Comparison of ENCODE assay signal across 8 cellular contexts in genomic region chr3:128123231-128123537, GRCh38. TPM values are rescaled to one million over a fixed set of nuclear protein-coding genes. Genes with fewer than 3 reads are reported as not detected.
DNase-seq lines count a peak whose midpoint lies in the region; ATAC-seq, FAIRE-seq and TF ChIP-seq lines count a peak whose summit lies in the region.

No MANE protein-coding gene starts in this region.

- H3K9me3 ChIP-seq in iPS-18c (ENCODE audit: control insufficient read depth, insufficient read depth, low read length) (no peaks in the 10 kb centered on the region), thoracic aorta (no peaks in the 10 kb centered on the region)

- no peak for DNase-seq in activated T-cell treated with anti-CD3 and anti-CD28 coated beads, Interleukin-2, amount 50 U/mL, for 72 hours
- DNase-seq in activated T-cell treated with anti-CD3 and anti-CD28 coated beads, Interleukin-2, amount 50 U/mL, for 48 hours, result no peak
- no peak for DNase-seq in activated CD8-positive, alpha-beta T cell treated with anti-CD3 and anti-CD28 coated beads, Interleukin-2, amount 10 ng/mL, durations not matched to agents 7 days and 5 days
- DNase-seq in thoracic aorta (ENCODE audit: low spot score) (no peak), urothelium cell line (ENCODE audit: low spot score) (no peak), HEK293T (ENCODE audit: extremely low spot score) (no peak), NCI-H1417 (lab: John Stamatoyannopoulos, UW) (no peak)

- FAIRE-seq in urothelium cell line (lab: Jason Lieb, UNC), result no peak

- H3K27ac ChIP-seq in thoracic aorta, result peak overlapping the region in 1 of 2 donors; percentile 50

- H3K36me3 ChIP-seq in thoracic aorta, result no peaks in the 10 kb centered on the region

- H3K9me3 Mint-ChIP-seq in activated T-cell treated with anti-CD3 and anti-CD28 coated beads, Interleukin-2, amount 50 U/mL, for 72 hours, result peaks cover 3 to 6% of the 10 kb centered on the region in 2 donors
- no peaks in the 10 kb centered on the region for H3K9me3 Mint-ChIP-seq in activated CD8-positive, alpha-beta T cell treated with anti-CD3 and anti-CD28 coated beads, Interleukin-2, amount 10 ng/mL, durations not matched to agents 7 days and 5 days (ENCODE audit: insufficient read depth)

- peak overlapping the region; percentile 98 for H3K27ac Mint-ChIP-seq in activated T-cell treated with anti-CD3 and anti-CD28 coated beads, Interleukin-2, amount 50 U/mL, for 72 hours
- H3K27ac Mint-ChIP-seq in activated CD8-positive, alpha-beta T cell treated with anti-CD3 and anti-CD28 coated beads, Interleukin-2, amount 10 ng/mL, durations not matched to agents 7 days and 5 days, result peak overlapping the region; percentile 94

- CTCF ChIA-PET in activated CD8-positive, alpha-beta T cell treated with anti-CD3 and anti-CD28 coated beads, Interleukin-2, amount 10 ng/mL, durations not matched to agents 7 days and 5 days (lab: Charles Lee), result interaction anchor here (1.0 to 4.2 kb wide), 10 partner anchors 9 to 495 kb away, joined by 3 to 38 read pairs (median 6); no protein-coding TSS in a partner anchor
- CTCF ChIA-PET in HEK293T (lab: Yijun Ruan, JAX), result interaction anchor here (1.1 to 1.7 kb wide), 2 partner anchors 10 to 28 kb away, joined by 4 to 10 read pairs; no protein-coding TSS in a partner anchor

- TF ChIP-seq CTCF in thoracic aorta (IDR thresholded peaks at IDR 0.05), result no peak

- H3K36me3 Mint-ChIP-seq in activated T-cell treated with anti-CD3 and anti-CD28 coated beads, Interleukin-2, amount 50 U/mL, for 72 hours (ENCODE audit: insufficient read depth in 2 of 2), result peaks cover 3 to 13% of the 10 kb centered on the region in 2 donors
- H3K36me3 Mint-ChIP-seq in activated CD8-positive, alpha-beta T cell treated with anti-CD3 and anti-CD28 coated beads, Interleukin-2, amount 10 ng/mL, durations not matched to agents 7 days and 5 days (ENCODE audit: low read depth), result peaks cover 17% of the 10 kb centered on the region

- H3K4me1 Mint-ChIP-seq in activated T-cell treated with anti-CD3 and anti-CD28 coated beads, Interleukin-2, amount 50 U/mL, for 72 hours (ENCODE audit: low read depth), result peaks cover 38% of the 10 kb centered on the region
- H3K4me1 Mint-ChIP-seq in activated CD8-positive, alpha-beta T cell treated with anti-CD3 and anti-CD28 coated beads, Interleukin-2, amount 10 ng/mL, durations not matched to agents 7 days and 5 days (ENCODE audit: low read depth), result peaks cover 22% of the 10 kb centered on the region

- POLR2A ChIA-PET in activated CD8-positive, alpha-beta T cell treated with anti-CD3 and anti-CD28 coated beads, Interleukin-2, amount 10 ng/mL, durations not matched to agents 7 days and 5 days (lab: Charles Lee), result interaction anchor here (1.0 to 2.3 kb wide), 6 partner anchors 9 to 71 kb away, joined by 3 to 13 read pairs (median 8); partner anchors contain the start of genes EEFSEC and SEC61A1
- POLR2A ChIA-PET in HEK293T (lab: Yijun Ruan, JAX), result interaction anchor here (0.8 to 2.0 kb wide), 12 partner anchors 9 to 44 kb away, joined by 3 to 18 read pairs (median 5); partner anchors contain the start of gene EEFSEC

- H3K4me3 ChIP-seq in iPS-18c (ENCODE audit: insufficient read depth, low read depth, low read length), result peak overlapping the region; percentile 100
- H3K4me3 ChIP-seq in thoracic aorta, result peak overlapping the region; percentile 74

- H3K4me3 Mint-ChIP-seq in activated T-cell treated with anti-CD3 and anti-CD28 coated beads, Interleukin-2, amount 50 U/mL, for 72 hours, result peak overlapping the region; percentile 100
- peak overlapping the region; percentile 98 for H3K4me3 Mint-ChIP-seq in activated CD8-positive, alpha-beta T cell treated with anti-CD3 and anti-CD28 coated beads, Interleukin-2, amount 10 ng/mL, durations not matched to agents 7 days and 5 days

- H3K27me3 ChIP-seq in thoracic aorta (replicated peaks; ENCODE audit: insufficient read depth), result no peaks in the 10 kb centered on the region

- H3K4me1 ChIP-seq in thoracic aorta (ENCODE audit: control insufficient read depth in 1 of 2, low read depth in 2 of 2), result peaks cover 10 to 11% of the 10 kb centered on the region in 2 donors

- no peak for ATAC-seq in activated T-cell treated with anti-CD3 and anti-CD28 coated beads, Interleukin-2, amount 50 U/mL, for 72 hours (replicated peaks in 1 of 2)
- no peak for ATAC-seq in activated CD8-positive, alpha-beta T cell treated with anti-CD3 and anti-CD28 coated beads, Interleukin-2, amount 10 ng/mL, durations not matched to agents 7 days and 5 days
- no peak for ATAC-seq in thoracic aorta (ENCODE audit: insufficient number of reproducible peaks, low FRiP score, low read depth)

- no peaks in the 10 kb centered on the region for H3K27me3 Mint-ChIP-seq in activated T-cell treated with anti-CD3 and anti-CD28 coated beads, Interleukin-2, amount 50 U/mL, for 72 hours (ENCODE audit: low read depth)
- no peaks in the 10 kb centered on the region for H3K27me3 Mint-ChIP-seq in activated CD8-positive, alpha-beta T cell treated with anti-CD3 and anti-CD28 coated beads, Interleukin-2, amount 10 ng/mL, durations not matched to agents 7 days and 5 days (ENCODE audit: low read depth)

TF ChIP-seq in HEK293T, 16 proteins besides CTCF, POLR2A, EP300 and RAD21:
- TF ChIP-seq, protein P1, sequence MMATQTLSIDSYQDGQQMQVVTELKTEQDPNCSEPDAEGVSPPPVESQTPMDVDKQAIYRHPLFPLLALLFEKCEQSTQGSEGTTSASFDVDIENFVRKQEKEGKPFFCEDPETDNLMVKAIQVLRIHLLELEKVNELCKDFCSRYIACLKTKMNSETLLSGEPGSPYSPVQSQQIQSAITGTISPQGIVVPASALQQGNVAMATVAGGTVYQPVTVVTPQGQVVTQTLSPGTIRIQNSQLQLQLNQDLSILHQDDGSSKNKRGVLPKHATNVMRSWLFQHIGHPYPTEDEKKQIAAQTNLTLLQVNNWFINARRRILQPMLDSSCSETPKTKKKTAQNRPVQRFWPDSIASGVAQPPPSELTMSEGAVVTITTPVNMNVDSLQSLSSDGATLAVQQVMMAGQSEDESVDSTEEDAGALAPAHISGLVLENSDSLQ (IDR thresholded peaks at IDR 0.05), result no peak
- TF ChIP-seq ZNF384 (IDR thresholded peaks at IDR 0.05), result no peak
- TF ChIP-seq FOXA1 (IDR thresholded peaks at IDR 0.05), result no peak
- TF ChIP-seq TARDBP (IDR thresholded peaks at IDR 0.05), result no peak
- no peak for TF ChIP-seq SUZ12 (IDR thresholded peaks at IDR 0.05)
- TF ChIP-seq ELF4 (IDR thresholded peaks at IDR 0.05), result no peak
- TF ChIP-seq L3MBTL2 (conservative IDR thresholded peaks at IDR 0.05), result no peak
- TF ChIP-seq SP1 (IDR thresholded peaks at IDR 0.05), result no peak
- no peak for TF ChIP-seq HDGF (IDR thresholded peaks at IDR 0.05; ENCODE audit: borderline replicate concordance)
- no peak for TF ChIP-seq NFRKB (IDR thresholded peaks at IDR 0.05)
- no peak for TF ChIP-seq CTBP1 (IDR thresholded peaks at IDR 0.05; ENCODE audit: borderline replicate concordance)
- TF ChIP-seq FOXK2 (IDR thresholded peaks at IDR 0.05), result no peak
- TF ChIP-seq BHLHE40 (IDR thresholded peaks at IDR 0.05; ENCODE audit: borderline replicate concordance), result no peak
- TF ChIP-seq ARNT (IDR thresholded peaks at IDR 0.05), result no peak
- TF ChIP-seq LEF1 (IDR thresholded peaks at IDR 0.05; ENCODE audit: borderline replicate concordance), result no peak
- no peak for TF ChIP-seq FOXM1 (IDR thresholded peaks at IDR 0.05; ENCODE audit: borderline replicate concordance)

RNA-seq across cellular contexts. Expression of gene RUVBL1, which starts 0.4 kb away (rescaled TPM):
- total RNA-seq in activated T-cell treated with anti-CD3 and anti-CD28 coated beads, Interleukin-2, amount 50 U/mL, for 72 hours, result 10 to 100 TPM; 39.7 to 50.4 TPM
- 10 to 100 TPM; 57.3 to 57.4 TPM for total RNA-seq in activated CD8-positive, alpha-beta T cell treated with anti-CD3 and anti-CD28 coated beads, Interleukin-2, amount 10 ng/mL, durations not matched to agents 7 days and 5 days
- 10 to 100 TPM; 14.1 to 18.6 TPM for total RNA-seq in thoracic aorta

RNA-seq across cellular contexts. Expression of gene EEFSEC, which starts 30.1 kb away (rescaled TPM):
- total RNA-seq in activated T-cell treated with anti-CD3 and anti-CD28 coated beads, Interleukin-2, amount 50 U/mL, for 72 hours, result 10 to 100 TPM; 15.7 to 17.2 TPM
- total RNA-seq in activated CD8-positive, alpha-beta T cell treated with anti-CD3 and anti-CD28 coated beads, Interleukin-2, amount 10 ng/mL, durations not matched to agents 7 days and 5 days, result 10 to 100 TPM; 21.7 to 23.1 TPM
- 10 to 100 TPM; 16.1 to 17.5 TPM for total RNA-seq in thoracic aorta
